In genomic region chr7:7861211-7861633, GRCh38 we compare ENCODE assay signal across 10 cellular contexts.
DNase-seq lines count a peak whose midpoint lies in the region; ATAC-seq, FAIRE-seq and TF ChIP-seq lines count a peak whose summit lies in the region.
"Had no signal": no experiment of that assay in that cellular context is flagged by ENCODE, and none has a peak within 500 bp of the region (broad histone marks: within the 10 kb centered on the region; RNA-seq: fewer than 3 reads in every experiment).

No MANE protein-coding gene starts in this region.

- no peak for TF ChIP-seq POLR2A in K562 (conservative IDR thresholded peaks at IDR 0.05)

- H3K9me1 ChIP-seq in K562 (ENCODE audit: control insufficient read depth, insufficient read depth, low read length) = no peaks in the 10 kb centered on the region

- no TSS peak for BruUV-seq in K562 (replicated peaks; lab: Mats Ljungman, UMichigan)

- no peak overlapping the region for H3K27ac Mint-ChIP-seq in naive thymus-derived CD4-positive, alpha-beta T cell

- TF ChIP-seq EP300 in K562 (IDR thresholded peaks at IDR 0.05; ENCODE audit: low read length) = no peak

- CTCF ChIA-PET in K562 (lab: Yijun Ruan, JAX; ENCODE audit: low intra/inter-chr PET ratio) = no interaction called here
- CTCF ChIA-PET in naive thymus-derived CD4-positive, alpha-beta T cell (lab: Charles Lee) = interaction anchor here (0.5 kb wide), 1 partner anchor 112 kb away, joined by 4 read pairs; no protein-coding TSS in a partner anchor

- H3K27me3 ChIP-seq in K562 (ENCODE audit: control insufficient read depth in 2 of 2, insufficient read depth in 2 of 2, low read length in 2 of 2) = no peaks in the 10 kb centered on the region
- H3K27me3 ChIP-seq in osteoblast (ENCODE audit: insufficient read depth, low read length) = no peaks in the 10 kb centered on the region
- no peaks in the 10 kb centered on the region for H3K27me3 ChIP-seq in trophoblast cell (ENCODE audit: insufficient read depth, low read length)
- H3K27me3 ChIP-seq in naive thymus-derived CD4-positive, alpha-beta T cell (ENCODE audit: control insufficient read depth in 2 of 2, insufficient read depth in 2 of 2, low read length in 2 of 2) = no peaks in the 10 kb centered on the region
- H3K27me3 ChIP-seq: neutrophil had no signal

- no peak for TF ChIP-seq CTCF in K562 (IDR thresholded peaks at IDR 0.05 in 2 of 3, conservative IDR thresholded peaks at IDR 0.05 in 1 of 3; ENCODE audit: insufficient read depth in 2 of 3, low read depth in 1 of 3, low read length in 3 of 3)
- no peak for TF ChIP-seq CTCF in osteoblast (IDR thresholded peaks at IDR 0.05; ENCODE audit: extremely low read depth, low read depth, low read length)

- no peak overlapping the region for H2BK12ac ChIP-seq in trophoblast cell (ENCODE audit: low read length)

- H3K36me3 ChIP-seq in K562 (ENCODE audit: control insufficient read depth, insufficient read depth, low read length) (no peaks in the 10 kb centered on the region), osteoblast (ENCODE audit: insufficient read depth, low read length) (no peaks in the 10 kb centered on the region), trophoblast cell (ENCODE audit: control insufficient read depth in 1 of 2, insufficient read depth in 2 of 2, low read length in 2 of 2) (no peaks in the 10 kb centered on the region)
- no peaks in the 10 kb centered on the region for H3K36me3 ChIP-seq in naive thymus-derived CD4-positive, alpha-beta T cell (ENCODE audit: control insufficient read depth in 2 of 3, insufficient read depth in 3 of 3, low read length in 3 of 3)
- H3K36me3 ChIP-seq: neutrophil had no signal

- H3K4me3 ChIP-seq in K562 (no peak overlapping the region), osteoblast (ENCODE audit: insufficient read depth, low read length) (no peak overlapping the region), trophoblast cell (ENCODE audit: low read depth, low read length) (no peak overlapping the region)
- H3K4me3 ChIP-seq in naive thymus-derived CD4-positive, alpha-beta T cell (ENCODE audit: low read length) = no peak overlapping the region

- H4K8ac ChIP-seq in trophoblast cell (ENCODE audit: low read depth, low read length) = no peak overlapping the region

- H4K91ac ChIP-seq in trophoblast cell (ENCODE audit: low read depth, low read length) = no peak overlapping the region

- POLR2A ChIA-PET in K562 (lab: Yijun Ruan, JAX) = interaction anchor here (0.6 kb wide), 1 partner anchor 578 kb away, joined by 3 read pairs; no protein-coding TSS in a partner anchor
- POLR2A ChIA-PET in naive thymus-derived CD4-positive, alpha-beta T cell (lab: Charles Lee) = no interaction called here

- H3K14ac ChIP-seq in trophoblast cell (ENCODE audit: low read length) = no peak overlapping the region

- H3K79me2 ChIP-seq in K562 (ENCODE audit: control insufficient read depth, insufficient read depth, low read length) = no peaks in the 10 kb centered on the region
- H3K79me2 ChIP-seq in osteoblast (ENCODE audit: insufficient read depth, low read length) = no peaks in the 10 kb centered on the region
- H3K79me2 ChIP-seq in trophoblast cell (ENCODE audit: control insufficient read depth, insufficient read depth, low read length, poor library complexity) = no peaks in the 10 kb centered on the region

- ATAC-seq in K562 = no peak
- no peak for ATAC-seq in naive thymus-derived CD4-positive, alpha-beta T cell

- no peaks in the 10 kb centered on the region for H3K27me3 Mint-ChIP-seq in naive thymus-derived CD4-positive, alpha-beta T cell

- TF ChIP-seq RAD21 in K562 (CRISPR knock-in tag; conservative IDR thresholded peaks at IDR 0.05 in 1 of 2, IDR thresholded peaks at IDR 0.05 in 1 of 2) = no peak

- no peak overlapping the region for H4K12ac ChIP-seq in trophoblast cell (ENCODE audit: low read depth, low read length)

- H3K9me3 Mint-ChIP-seq in naive thymus-derived CD4-positive, alpha-beta T cell = peaks cover 0 to 2% (median 0%) of the 10 kb centered on the region in 11 donors

- no peak overlapping the region for H3K27ac ChIP-seq in K562 (ENCODE audit: extremely low read depth, low read depth, low read length)
- H3K27ac ChIP-seq in osteoblast (ENCODE audit: low read depth, low read length) = no peak overlapping the region
- H3K27ac ChIP-seq in trophoblast cell (ENCODE audit: low read depth, low read length) = no peak overlapping the region
- no peak overlapping the region for H3K27ac ChIP-seq in naive thymus-derived CD4-positive, alpha-beta T cell (ENCODE audit: low read depth, low read length)
- H3K27ac ChIP-seq: neutrophil had no signal

- intact Hi-C loops in K562 (cut with micrococcal nuclease) = no loop called here
- intact Hi-C loops in naive thymus-derived CD4-positive, alpha-beta T cell (cut with micrococcal nuclease) = no loop called here

- H3K36me3 Mint-ChIP-seq in naive thymus-derived CD4-positive, alpha-beta T cell = peaks cover 0 to 23% (median 7%) of the 10 kb centered on the region in 5 donors

- no peak overlapping the region for H3K23ac ChIP-seq in trophoblast cell (ENCODE audit: low read length)

- H2BK120ac ChIP-seq in trophoblast cell (ENCODE audit: insufficient read depth, low read length, poor library complexity) = no peak overlapping the region

- H4K20me1 ChIP-seq in K562 (replicated peaks; ENCODE audit: control insufficient read depth, insufficient read depth, low read length) (no peaks in the 10 kb centered on the region), osteoblast (ENCODE audit: insufficient read depth, low read length) (no peaks in the 10 kb centered on the region)

- WGBS in K562 (ENCODE audit: insufficient coverage, low coverage, missing lambda C conversion rate) = 60% methylated on average over 1 of the region's 1 CpG
- no CpG with 5 or more reads among the region's 1 CpG for WGBS in trophoblast cell (ENCODE audit: extremely low coverage, insufficient coverage, insufficient read length)

- H3K79me1 ChIP-seq in trophoblast cell (ENCODE audit: low read length) = no peaks in the 10 kb centered on the region

- H3K4ac ChIP-seq in trophoblast cell (ENCODE audit: low read depth, low read length) = no peak overlapping the region

- H3K9ac ChIP-seq in K562 (ENCODE audit: insufficient read depth in 1 of 2, low read depth in 2 of 2, low read length in 2 of 2) (no peak overlapping the region), trophoblast cell (ENCODE audit: low read length) (no peak overlapping the region)

- DNase-seq in GM04504 (ENCODE audit: low read depth) (peak; percentile 7), NCI-H187 (lab: John Stamatoyannopoulos, UW) (peak; percentile 70 to 71), K562 (ENCODE audit: extremely low read depth in 1 of 4, low spot score in 3 of 4) (no peak), osteoblast (ENCODE audit: insufficient read length, low spot score, missing footprints) (peak; percentile 66), trophoblast cell (no peak), OCI-M2 (lab: John Stamatoyannopoulos, UW; ENCODE audit: unreplicated experiment) (no peak)
- no peak for DNase-seq in activated naive CD4-positive, alpha-beta T cell treated with Interleukin-2 at 50 U/mL for 16 hours
- no peak for DNase-seq in naive thymus-derived CD4-positive, alpha-beta T cell

- no peaks in the 10 kb centered on the region for H3K9me3 ChIP-seq in K562 (replicated peaks; ENCODE audit: control insufficient read depth, insufficient read depth, low read depth, low read length)
- H3K9me3 ChIP-seq in osteoblast (ENCODE audit: low read depth, low read length) = no peaks in the 10 kb centered on the region
- H3K9me3 ChIP-seq in trophoblast cell (ENCODE audit: insufficient read depth, low read depth, low read length) = no peaks in the 10 kb centered on the region
- H3K9me3 ChIP-seq in naive thymus-derived CD4-positive, alpha-beta T cell (ENCODE audit: control insufficient read depth in 2 of 3, low read length in 3 of 3) = no peaks in the 10 kb centered on the region
- H3K9me3 ChIP-seq: neutrophil had no signal

- no peak for FAIRE-seq in K562 (lab: Jason Lieb, UNC)
- FAIRE-seq: colon had no signal

- H3K4me2 ChIP-seq in K562 (ENCODE audit: insufficient read depth, low read length) (no peak overlapping the region), osteoblast (ENCODE audit: insufficient read depth, low read length) (peak overlapping the region; percentile 23), trophoblast cell (ENCODE audit: low read length) (no peak overlapping the region)

- no peak overlapping the region for H2BK5ac ChIP-seq in trophoblast cell (ENCODE audit: low read depth, low read length, poor library complexity)

- no peak overlapping the region for H2AFZ ChIP-seq in K562 (ENCODE audit: low read depth, low read length)
- no peak overlapping the region for H2AFZ ChIP-seq in osteoblast (ENCODE audit: low read length)
- H2AFZ ChIP-seq in trophoblast cell (ENCODE audit: insufficient read depth, low read length, poor library complexity) = no peak overlapping the region

- H2AK5ac ChIP-seq in trophoblast cell (ENCODE audit: low read length) = no peak overlapping the region

- no peaks in the 10 kb centered on the region; a peak in 1 of 5 replicates for H3K4me1 ChIP-seq in K562 (replicated peaks in 1 of 2; ENCODE audit: control insufficient read depth in 2 of 2, insufficient read depth in 2 of 2, low read length in 2 of 2)
- peaks cover 6% of the 10 kb centered on the region for H3K4me1 ChIP-seq in osteoblast (ENCODE audit: insufficient read depth, low read length)
- no peaks in the 10 kb centered on the region for H3K4me1 ChIP-seq in trophoblast cell (ENCODE audit: control insufficient read depth in 1 of 2, insufficient read depth in 2 of 2, low read length in 2 of 2)
- no peaks in the 10 kb centered on the region for H3K4me1 ChIP-seq in naive thymus-derived CD4-positive, alpha-beta T cell (ENCODE audit: control insufficient read depth in 2 of 2, insufficient read depth in 2 of 2, low read length in 2 of 2)

- peaks cover 0 to 9% (median 4%) of the 10 kb centered on the region in 7 donors for H3K4me1 Mint-ChIP-seq in naive thymus-derived CD4-positive, alpha-beta T cell

- in situ Hi-C loops in K562 (cut with MboI) = no loop called here

- no peak overlapping the region for H3K18ac ChIP-seq in trophoblast cell (ENCODE audit: low read length)

- no peak overlapping the region for H3K4me3 Mint-ChIP-seq in naive thymus-derived CD4-positive, alpha-beta T cell

TF ChIP-seq in K562, 482 proteins besides CTCF, POLR2A, EP300 and RAD21 (continues in another document):
- TF ChIP-seq ESRRA (IDR thresholded peaks at IDR 0.05; ENCODE audit: borderline replicate concordance, low read depth) = 0 out of 2 replicates have a peak, but pooled peaks have one; percentile 12
- TF ChIP-seq MCM5 (IDR thresholded peaks at IDR 0.05; ENCODE audit: low read depth) = no peak
- TF ChIP-seq STAT5A (IDR thresholded peaks at IDR 0.05; ENCODE audit: borderline replicate concordance, low read length) = no peak

Comparison
In these comparisons a context has a peak if more than half of its experiments do, and no peak if none do; other contexts are left out.
1. DNase-seq: peak in GM04504 (single experiment), NCI-H187 (2 of 2) and osteoblast (single experiment); none in K562 (0 of 4), trophoblast cell (0 of 2), activated naive CD4-positive, alpha-beta T cell treated with Interleukin-2 at 50 U/mL for 16 hours (single experiment), OCI-M2 (single experiment) and naive thymus-derived CD4-positive, alpha-beta T cell (0 of 9).